Comparison of ENCODE assay signal across 1 cellular context in the genomic region with DNA sequence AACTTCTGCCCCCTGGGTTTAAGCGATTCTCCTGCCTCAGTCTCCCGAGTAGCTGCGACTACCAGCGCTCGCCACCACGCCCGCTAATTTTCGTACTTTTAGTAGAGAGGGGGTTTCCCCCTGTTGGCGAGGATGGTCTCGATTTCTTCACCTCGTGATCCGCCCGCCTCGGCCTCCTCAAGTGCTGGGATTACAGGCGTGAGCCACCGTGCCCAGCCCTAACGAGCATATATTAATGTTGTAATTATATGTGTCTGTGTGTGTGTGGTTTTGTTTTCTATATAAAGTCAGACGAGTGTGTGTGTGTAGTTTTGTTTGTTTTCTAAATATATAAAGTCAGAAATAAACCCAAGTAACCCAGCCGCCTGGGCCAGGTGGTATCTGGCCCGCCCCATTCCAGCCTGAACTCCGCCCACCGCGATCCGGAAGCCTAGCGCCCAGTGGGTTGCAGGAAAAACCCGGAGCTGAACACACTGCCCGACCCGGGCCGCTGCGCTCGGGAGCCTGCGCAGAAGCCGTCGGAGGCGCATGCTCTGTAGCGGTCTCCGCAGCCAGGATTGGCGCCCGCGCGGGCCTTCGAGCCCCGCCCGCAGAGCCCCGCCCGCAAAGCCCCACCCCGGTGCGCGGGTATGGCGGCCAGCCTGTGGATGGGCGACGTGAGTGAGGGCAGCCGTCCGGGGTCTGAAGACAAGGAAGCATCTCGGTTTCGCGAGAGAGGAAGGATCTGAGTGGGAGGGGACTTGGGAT.
TF ChIP-seq lines count a peak whose summit lies in the region.

A gene (plus strand): TSS at position 604 of the 747 bp plus-strand sequence. CDS start 26 bp downstream, at position 630.

TF ChIP-seq in HepG2, 621 proteins besides CTCF, POLR2A, EP300 and RAD21 (continued from another document):
- TF ChIP-seq, protein P1, sequence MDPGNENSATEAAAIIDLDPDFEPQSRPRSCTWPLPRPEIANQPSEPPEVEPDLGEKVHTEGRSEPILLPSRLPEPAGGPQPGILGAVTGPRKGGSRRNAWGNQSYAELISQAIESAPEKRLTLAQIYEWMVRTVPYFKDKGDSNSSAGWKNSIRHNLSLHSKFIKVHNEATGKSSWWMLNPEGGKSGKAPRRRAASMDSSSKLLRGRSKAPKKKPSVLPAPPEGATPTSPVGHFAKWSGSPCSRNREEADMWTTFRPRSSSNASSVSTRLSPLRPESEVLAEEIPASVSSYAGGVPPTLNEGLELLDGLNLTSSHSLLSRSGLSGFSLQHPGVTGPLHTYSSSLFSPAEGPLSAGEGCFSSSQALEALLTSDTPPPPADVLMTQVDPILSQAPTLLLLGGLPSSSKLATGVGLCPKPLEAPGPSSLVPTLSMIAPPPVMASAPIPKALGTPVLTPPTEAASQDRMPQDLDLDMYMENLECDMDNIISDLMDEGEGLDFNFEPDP (CRISPR knock-in tag; conservative IDR thresholded peaks at IDR 0.05) = no peak
- TF ChIP-seq MED8 (CRISPR knock-in tag; IDR thresholded peaks at IDR 0.05; ENCODE audit: insufficient replicate concordance) (peak; percentile 89), THAP11 (CRISPR knock-in tag; IDR thresholded peaks at IDR 0.05) (peak; percentile 91)
TF ChIP-seq in HepG2: peak in this region for 245.
